22 cellular contexts compared by ENCODE assay signal in genomic region chr1:97826820-97827219, GRCh38.
DNase-seq lines count a peak whose midpoint lies in the region; ATAC-seq and TF ChIP-seq lines count a peak whose summit lies in the region.
"Had no signal": no experiment of that assay in that cellular context is flagged by ENCODE, and none has a peak within 500 bp of the region (broad histone marks: within the 10 kb centered on the region; RNA-seq: fewer than 3 reads in every experiment).

No MANE protein-coding gene starts in this region.

- no peak overlapping the region for H3K27ac Mint-ChIP-seq in activated naive CD8-positive, alpha-beta T cell treated with anti-CD3 and anti-CD28 coated beads for 36 hours
- H3K27ac Mint-ChIP-seq: activated naive CD4-positive, alpha-beta T cell treated with anti-CD3 and anti-CD28 coated beads, Interleukin-2, amount 50 U/mL, for 72 hours; nephron; WTC11 had no signal

- no peaks in the 10 kb centered on the region for H3K9me3 ChIP-seq in neural cell (ENCODE audit: low read length)
- H3K9me3 ChIP-seq: mucosa of descending colon, right atrium auricular region, upper lobe of left lung had no signal

- DNase-seq in NCI-H2171 treated with DMSO at 0.1 percent for 48 hours (lab: John Stamatoyannopoulos, UW) (peak; percentile 18), NCI-H2171 (lab: John Stamatoyannopoulos, UW) (no peak), NCI-H1417 treated with DMSO at 0.1 percent for 48 hours (lab: John Stamatoyannopoulos, UW) (peak; percentile 74), NCI-H446 treated with DMSO at 0.1 percent for 48 hours (lab: John Stamatoyannopoulos, UW) (peak; percentile 32), erythroblast (lab: John Stamatoyannopoulos, UW) (no peak)
- no peak for DNase-seq in activated naive CD8-positive, alpha-beta T cell treated with anti-CD3 and anti-CD28 coated beads for 36 hours
- DNase-seq: activated CD4-positive, alpha-beta T cell treated with anti-CD3 and anti-CD28 coated beads, Interleukin-2, amount 50 U/mL, for 4 hours; caudate nucleus; mucosa of descending colon; NCI-H1694; NCI-H510A treated with DMSO at 0.1 percent for 48 hours; upper lobe of left lung had no signal

- H3K4me1 Mint-ChIP-seq in activated naive CD8-positive, alpha-beta T cell treated with anti-CD3 and anti-CD28 coated beads for 36 hours, result peaks cover 4% of the 10 kb centered on the region

- no peak for ATAC-seq in GM21423 (IDR thresholded peaks at IDR 0.05; ENCODE audit: unreplicated experiment)
- ATAC-seq: activated naive CD4-positive, alpha-beta T cell treated with anti-CD3 and anti-CD28 coated beads, Interleukin-2, amount 50 U/mL, for 72 hours; HCT116; HepG2; mucosa of descending colon; WTC11 had no signal

- H3K36me3 Mint-ChIP-seq in activated naive CD8-positive, alpha-beta T cell treated with anti-CD3 and anti-CD28 coated beads for 36 hours, result peaks cover 5% of the 10 kb centered on the region
- H3K36me3 Mint-ChIP-seq: activated naive CD4-positive, alpha-beta T cell treated with anti-CD3 and anti-CD28 coated beads, Interleukin-2, amount 50 U/mL, for 72 hours; WTC11 had no signal

- no peaks in the 10 kb centered on the region for H3K27me3 ChIP-seq in neural cell (ENCODE audit: insufficient read depth, low read depth, low read length)
- H3K27me3 ChIP-seq: right atrium auricular region, upper lobe of left lung had no signal

- H4K20me1 ChIP-seq in neural cell (ENCODE audit: insufficient read depth), result no peaks in the 10 kb centered on the region

- no peaks in the 10 kb centered on the region for H3K9me3 Mint-ChIP-seq in activated naive CD8-positive, alpha-beta T cell treated with anti-CD3 and anti-CD28 coated beads for 36 hours
- H3K9me3 Mint-ChIP-seq: activated naive CD4-positive, alpha-beta T cell treated with anti-CD3 and anti-CD28 coated beads, Interleukin-2, amount 50 U/mL, for 72 hours; nephron; WTC11 had no signal

- H3K4me3 Mint-ChIP-seq in activated naive CD8-positive, alpha-beta T cell treated with anti-CD3 and anti-CD28 coated beads for 36 hours, result no peak overlapping the region
- H3K4me3 Mint-ChIP-seq: nephron, WTC11 had no signal

- H3F3A ChIP-seq in neural cell (ENCODE audit: insufficient read depth, low read length, poor library complexity, severe bottlenecking), result no peaks in the 10 kb centered on the region

- H3K27ac ChIP-seq in neural cell (ENCODE audit: low read length), result peak overlapping the region; percentile 61
- H3K27ac ChIP-seq: HL-60, parathyroid adenoma, right atrium auricular region, upper lobe of left lung had no signal

- no peaks in the 10 kb centered on the region for H3K79me2 ChIP-seq in neural cell (replicated peaks; ENCODE audit: insufficient read depth, low read length)
- H3K79me2 ChIP-seq: parathyroid adenoma had no signal

- no peaks in the 10 kb centered on the region for H3K9me2 ChIP-seq in neural cell (ENCODE audit: insufficient read depth, low read length)

- H3K4me3 ChIP-seq in neural cell (ENCODE audit: low read length), result no peak overlapping the region
- H3K4me3 ChIP-seq: mucosa of descending colon, right atrium auricular region, upper lobe of left lung had no signal

- no peak for TF ChIP-seq EP300 in neural cell (conservative IDR thresholded peaks at IDR 0.05; ENCODE audit: poor library complexity, severe bottlenecking)

- no peaks in the 10 kb centered on the region for H3K36me3 ChIP-seq in neural cell (ENCODE audit: insufficient read depth, low read length)
- H3K36me3 ChIP-seq: right atrium auricular region had no signal

- H3K4me2 ChIP-seq in neural cell (ENCODE audit: low read length), result no peak overlapping the region

- no peaks in the 10 kb centered on the region for H3K27me3 Mint-ChIP-seq in activated naive CD8-positive, alpha-beta T cell treated with anti-CD3 and anti-CD28 coated beads for 36 hours

- TF ChIP-seq RAD21 in neural cell (conservative IDR thresholded peaks at IDR 0.05), result no peak

- H2AFZ ChIP-seq in neural cell (ENCODE audit: low read depth, low read length), result no peak overlapping the region
- H2AFZ ChIP-seq: parathyroid adenoma had no signal

- H3K9ac ChIP-seq in neural cell (ENCODE audit: low read length), result no peak overlapping the region
- H3K9ac ChIP-seq: parathyroid adenoma had no signal

- no peak for TF ChIP-seq CTCF in neural cell (IDR thresholded peaks at IDR 0.05; ENCODE audit: poor library complexity, severe bottlenecking)

- no peak for TF ChIP-seq POLR2A in erythroblast (IDR thresholded peaks at IDR 0.05; ENCODE audit: low read length)

TF ChIP-seq in neural cell, 6 proteins besides CTCF, POLR2A, EP300 and RAD21:
- TF ChIP-seq TAF1 (IDR thresholded peaks at IDR 0.05; ENCODE audit: low read depth) (no peak), SMC3 (conservative IDR thresholded peaks at IDR 0.05; ENCODE audit: poor library complexity) (no peak), MXI1 (conservative IDR thresholded peaks at IDR 0.05; ENCODE audit: poor library complexity, severe bottlenecking) (no peak), REST (IDR thresholded peaks at IDR 0.05; ENCODE audit: borderline replicate concordance) (no peak)

Comparison
In these comparisons a context has a peak if more than half of its experiments do, and no peak if none do; other contexts are left out.
1. DNase-seq: peak in NCI-H2171 treated with DMSO at 0.1 percent for 48 hours (single experiment), NCI-H1417 treated with DMSO at 0.1 percent for 48 hours (single experiment) and NCI-H446 treated with DMSO at 0.1 percent for 48 hours (single experiment); none in NCI-H2171 (single experiment), activated naive CD8-positive, alpha-beta T cell treated with anti-CD3 and anti-CD28 coated beads for 36 hours (single experiment) and erythroblast (0 of 2).